ENCODE assay signal across 8 cellular contexts in genomic region chr3:52216585-52217408, GRCh38. TPM values are rescaled to one million over a fixed set of nuclear protein-coding genes. Genes with fewer than 3 reads are reported as not detected.
A peak's percentile ranks its signal among the peaks of the same experiment; 100 is the strongest.
DNase-seq lines count a peak whose midpoint lies in the region.
"Had no signal": no experiment of that assay in that cellular context is flagged by ENCODE, and none has a peak within 500 bp of the region (broad histone marks: within the 10 kb centered on the region; RNA-seq: fewer than 3 reads in every experiment).

No MANE protein-coding gene starts in this region.

- peak overlapping the region; percentile 54 for H3K27ac ChIP-seq in KOPT-K1 (ENCODE audit: low read depth, low read length, poor library complexity, severe bottlenecking)
- peak overlapping the region; percentile 88 to 93 for H3K27ac ChIP-seq in mucosa of rectum (ENCODE audit: low read depth in 2 of 2, low read length in 2 of 2)
- H3K27ac ChIP-seq: SK-N-MC had no signal

- H3K27me3 ChIP-seq in mucosa of rectum (ENCODE audit: control insufficient read depth in 2 of 2, insufficient read depth in 2 of 2, low read length in 2 of 2), result no peaks in the 10 kb centered on the region

- peak overlapping the region; percentile 25 to 57 for H3K4me3 ChIP-seq in mucosa of rectum (ENCODE audit: low read length in 2 of 2)
- H3K4me3 ChIP-seq: SK-N-MC had no signal

- H3K4me1 ChIP-seq in mucosa of rectum (ENCODE audit: control insufficient read depth in 2 of 2, insufficient read depth in 2 of 2, low read length in 2 of 2), result peaks cover 30 to 32% of the 10 kb centered on the region in 2 donors

- H3K9ac ChIP-seq in mucosa of rectum (ENCODE audit: low read depth in 1 of 2, low read length in 2 of 2), result peak overlapping the region; percentile 44 to 58

- peak; percentile 63 to 71 for DNase-seq in activated CD4-positive, alpha-beta T cell treated with anti-CD3 and anti-CD28 coated beads for 4 hours
- DNase-seq in dermis microvascular lymphatic vessel endothelial cell (ENCODE audit: low read depth in 2 of 2) (peak; percentile 96 to 98), ureter (ENCODE audit: low spot score) (peak; percentile 92), globus pallidus (ENCODE audit: low spot score) (no peak), putamen (ENCODE audit: low spot score) (no peak)

- H3K36me3 ChIP-seq in KOPT-K1 (ENCODE audit: insufficient read depth, low read length) (peaks cover 52% of the 10 kb centered on the region), mucosa of rectum (ENCODE audit: control insufficient read depth in 2 of 2, insufficient read depth in 2 of 2, low read length in 2 of 2) (peaks cover 29 to 33% of the 10 kb centered on the region in 2 donors)

- H3K9me3 ChIP-seq in KOPT-K1 (ENCODE audit: insufficient read depth, low read length, poor library complexity, severe bottlenecking), result no peaks in the 10 kb centered on the region
- no peaks in the 10 kb centered on the region for H3K9me3 ChIP-seq in mucosa of rectum (ENCODE audit: control insufficient read depth in 2 of 2, low read length in 2 of 2)

RNA-seq across cellular contexts. Expression of gene TLR9, which starts 8.6 kb away (rescaled TPM):
- total RNA-seq in dermis microvascular lymphatic vessel endothelial cell (not detected in 2 replicates), ureter (0.26 TPM)

RNA-seq across cellular contexts. Expression of gene ALAS1, which starts 18.8 kb away (rescaled TPM):
- total RNA-seq in dermis microvascular lymphatic vessel endothelial cell (43.9 and 46.0 TPM in 2 replicates), ureter (144 TPM)

RNA-seq across cellular contexts. Expression of gene TWF2, which starts 22.2 kb away (rescaled TPM):
- total RNA-seq in dermis microvascular lymphatic vessel endothelial cell (128 and 132 TPM in 2 replicates), ureter (65.3 TPM)

RNA-seq across cellular contexts. Expression of gene PPM1M, which starts 28.8 kb away (rescaled TPM):
- total RNA-seq in dermis microvascular lymphatic vessel endothelial cell, result 11.2 and 13.7 TPM in 2 replicates
- total RNA-seq in ureter, result 16.1 TPM

Comparison
In these comparisons a context has a peak if more than half of its experiments do, and no peak if none do; other contexts are left out.
1. DNase-seq: peak in activated CD4-positive, alpha-beta T cell treated with anti-CD3 and anti-CD28 coated beads for 4 hours (2 of 2), dermis microvascular lymphatic vessel endothelial cell (2 of 2) and ureter (single experiment); none in globus pallidus (single experiment) and putamen (single experiment).